In genomic region chr15:37056894-37057205, GRCh38 we compare ENCODE assay signal across 1 cellular context.
TF ChIP-seq lines count a peak whose summit lies in the region.

No MANE protein-coding gene starts in this region.

TF ChIP-seq in K562, 482 proteins besides CTCF, POLR2A, EP300 and RAD21:
- TF ChIP-seq BRD9 (IDR thresholded peaks at IDR 0.05; ENCODE audit: low read depth, partially characterized antibody) (no peak), HDAC8 (tag; IDR thresholded peaks at IDR 0.05) (no peak), MXI1 (IDR thresholded peaks at IDR 0.05; ENCODE audit: low read depth, low read length) (no peak), ZNF436 (CRISPR knock-in tag; IDR thresholded peaks at IDR 0.05) (no peak), ZFP1 (CRISPR knock-in tag; IDR thresholded peaks at IDR 0.05) (no peak)
